ENCODE assay signal across 18 cellular contexts in the genomic region with DNA sequence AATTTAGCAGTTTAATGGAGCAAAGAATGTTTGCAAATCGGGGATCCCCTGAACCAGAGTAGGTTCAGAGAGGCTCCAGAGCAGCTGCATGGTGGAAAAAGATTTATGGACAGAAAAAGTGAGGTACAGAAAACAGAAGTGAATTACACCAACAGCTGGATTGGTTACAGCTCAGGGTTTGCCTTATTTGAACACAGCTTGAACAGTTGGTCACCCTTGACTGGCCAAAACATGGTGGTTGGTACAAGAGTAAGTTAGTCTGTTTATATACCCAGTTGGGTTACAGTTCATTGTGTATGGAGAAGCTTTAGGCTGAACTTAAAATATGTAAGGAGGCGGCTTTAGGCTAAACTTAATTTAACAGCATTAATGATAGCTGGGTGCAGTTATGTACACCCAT. TPM values are rescaled to one million over a fixed set of nuclear protein-coding genes. Genes with fewer than 3 reads are reported as not detected.
A peak's percentile ranks its signal among the peaks of the same experiment; 100 is the strongest.
DNase-seq lines count a peak whose midpoint lies in the region; ATAC-seq and TF ChIP-seq lines count a peak whose summit lies in the region.
"Had no signal": no experiment of that assay in that cellular context is flagged by ENCODE, and none has a peak within 500 bp of the region (broad histone marks: within the 10 kb centered on the region; RNA-seq: fewer than 3 reads in every experiment).

No MANE protein-coding gene starts in this region.

- H3K36me3 ChIP-seq in OCI-LY7 (ENCODE audit: insufficient read depth, low read length) = peaks cover 5% of the 10 kb centered on the region; the same call in 1 of the 2 replicates

- peaks cover 5 to 7% of the 10 kb centered on the region in 2 donors for H3K4me1 Mint-ChIP-seq in immature natural killer cell

- peaks cover 1 to 14% (median 6%) of the 10 kb centered on the region in 6 donors for H3K9me3 Mint-ChIP-seq in immature natural killer cell

- peaks cover 18% of the 10 kb centered on the region for H3K9me3 ChIP-seq in OCI-LY7 (ENCODE audit: low read length)

- H3K4me3 ChIP-seq in GM12865 (ENCODE audit: low read depth, low read length) (no peak overlapping the region), OCI-LY7 (ENCODE audit: low read depth, low read length, poor library complexity, severe bottlenecking) (no peak overlapping the region)
- H3K4me3 ChIP-seq: A549 had no signal

- no peak overlapping the region for H3K4me3 Mint-ChIP-seq in immature natural killer cell
- H3K4me3 Mint-ChIP-seq: B cell; CD14-positive monocyte; T-helper 1 cell treated with Interleukin-12 subunit alpha and Interleukin-12 subunit beta and Interleukin-4 antibody, amounts not matched to agents 30 μg/mL and 1 μg/mL, for 36 hours had no signal

- H3K4me1 ChIP-seq in OCI-LY7 (ENCODE audit: insufficient read depth, low read length, poor library complexity, severe bottlenecking) = peaks cover 49% of the 10 kb centered on the region

- intact Hi-C loops in OCI-LY7 (cut with micrococcal nuclease; ENCODE audit: unreplicated experiment) = no loop called here

- no peaks in the 10 kb centered on the region for H4K20me1 ChIP-seq in OCI-LY7 (ENCODE audit: insufficient read depth, low read length)

- no peak overlapping the region for H3K27ac Mint-ChIP-seq in immature natural killer cell
- H3K27ac Mint-ChIP-seq: B cell; CD14-positive monocyte; T-helper 1 cell treated with Interleukin-12 subunit alpha and Interleukin-12 subunit beta and Interleukin-4 antibody, amounts not matched to agents 30 μg/mL and 1 μg/mL, for 36 hours had no signal

- H3K27me3 Mint-ChIP-seq in immature natural killer cell (ENCODE audit: low read depth in 3 of 3) = peaks cover 5 to 19% (median 6%) of the 10 kb centered on the region in 3 donors

- peak; percentile 32 for ATAC-seq in HG02642 (IDR thresholded peaks at IDR 0.05; ENCODE audit: poor library complexity, unreplicated experiment)
- ATAC-seq: A549 had no signal

- H2AFZ ChIP-seq in OCI-LY7 (ENCODE audit: low read length) = peak overlapping the region; percentile 28; the same call in 1 of the 2 replicates

- peak overlapping the region; percentile 18; the same call in 1 of the 2 replicates for H3K4me2 ChIP-seq in OCI-LY7 (ENCODE audit: low read length)
- H3K4me2 ChIP-seq: A549 had no signal

- peaks cover 0 to 4% (median 0%) of the 10 kb centered on the region in 3 donors for H3K36me3 Mint-ChIP-seq in immature natural killer cell
- H3K36me3 Mint-ChIP-seq: CD14-positive monocyte had no signal

- POLR2A ChIA-PET in OCI-LY7 (lab: Charles Lee) = interaction anchor here (0.7 to 1.6 kb wide), 5 partner anchors 8 to 240 kb away, joined by 3 to 6 read pairs (median 4); no protein-coding TSS in a partner anchor

- CTCF ChIA-PET in OCI-LY7 (lab: Charles Lee; ENCODE audit: unreplicated experiment) = no interaction called here

- no peaks in the 10 kb centered on the region for H3K9me2 ChIP-seq in OCI-LY7 (ENCODE audit: insufficient read depth, low read length)

- DNase-seq in GM12865 (ENCODE audit: low read depth) (peak; percentile 30), OCI-LY7 (ENCODE audit: low spot score) (peak; percentile 61), myocyte (ENCODE audit: low read depth) (peak; percentile 42), NCI-H1417 treated with DMSO at 0.1 percent for 48 hours (lab: John Stamatoyannopoulos, UW) (no peak), immature natural killer cell (no peak)
- DNase-seq in activated naive CD4-positive, alpha-beta T cell treated with Interleukin-2 at 50 U/mL for 16 hours = no peak
- DNase-seq: Karpas-422, NCI-H1092 treated with DMSO at 0.1 percent for 48 hours, NCI-H146, NCI-H2029 treated with DMSO at 0.1 percent for 48 hours, NCI-H345, NCI-H524, Right ventricle myocardium superior had no signal

- no peak for TF ChIP-seq CTCF in GM12865 (IDR thresholded peaks at IDR 0.05; ENCODE audit: insufficient read depth, low read depth, low read length, missing control alignments)
- no peak for TF ChIP-seq CTCF in OCI-LY7 (conservative IDR thresholded peaks at IDR 0.05; ENCODE audit: low read length)

- peak overlapping the region; percentile 60 for H3K27ac ChIP-seq in OCI-LY7 (ENCODE audit: low read depth, low read length, poor library complexity, severe bottlenecking)
- H3K27ac ChIP-seq: A549 had no signal

- H3K79me2 ChIP-seq in OCI-LY7 (ENCODE audit: insufficient read depth, low read depth, low read length) = peaks cover 14% of the 10 kb centered on the region; the same call in 1 of the 2 replicates

- no TSS peak for BruUV-seq in OCI-LY7 (replicated peaks; lab: Mats Ljungman, UMichigan)

RNA-seq across cellular contexts. Expression of a gene that starts 5.4 kb away (rescaled TPM):
- total RNA-seq in OCI-LY7 (2014; rRNA removed; shearing (Covaris generic)) = 98.2 and 140 TPM in 2 replicates
- total RNA-seq in OCI-LY7 (2022) (170 and 193 TPM in 2 replicates), myocyte (0.16 and 0.70 TPM in 2 replicates)
- polyA plus RNA-seq in myocyte (2012) = 0.06 TPM
- 1 to 10 TPM in 2 of 3 donors, not detected in 1; 1.6 to 5.3 TPM for polyA plus RNA-seq in immature natural killer cell

Comparison
In these comparisons a context has a peak if more than half of its experiments do, and no peak if none do; other contexts are left out.
1. DNase-seq: peak in GM12865 (single experiment), OCI-LY7 (single experiment) and myocyte (single experiment); none in NCI-H1417 treated with DMSO at 0.1 percent for 48 hours (single experiment), immature natural killer cell (0 of 3) and activated naive CD4-positive, alpha-beta T cell treated with Interleukin-2 at 50 U/mL for 16 hours (single experiment).
2. RNA of a gene that starts 5.4 kb away (total RNA-seq): 98.2 to 193 TPM in OCI-LY7; 0.16 to 0.70 TPM in myocyte; every median in the first group is over 10 times any median in the second.